In the genomic region with DNA sequence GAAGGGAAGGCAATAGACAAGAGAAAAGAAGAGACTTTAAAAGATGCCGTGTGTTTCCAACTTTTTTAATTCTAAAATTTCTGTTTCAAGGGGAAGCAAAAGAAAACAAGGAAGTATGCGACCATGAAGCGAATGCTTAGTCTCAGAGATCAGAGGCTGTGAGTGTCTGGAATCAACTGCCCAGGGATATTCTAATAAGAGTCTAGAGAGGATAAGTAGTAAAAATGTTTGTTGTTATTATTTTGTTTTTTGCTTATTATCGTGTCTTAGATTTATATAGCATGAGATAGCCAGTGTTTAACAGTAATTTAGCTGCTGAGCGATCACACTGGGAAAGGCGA, we compare ENCODE assay signal across 10 cellular contexts. TPM values are rescaled to one million over a fixed set of nuclear protein-coding genes. Genes with fewer than 3 reads are reported as not detected.
A peak's percentile ranks its signal among the peaks of the same experiment; 100 is the strongest.
DNase-seq lines count a peak whose midpoint lies in the region; ATAC-seq, FAIRE-seq and TF ChIP-seq lines count a peak whose summit lies in the region.
"Had no signal": no experiment of that assay in that cellular context is flagged by ENCODE, and none has a peak within 500 bp of the region (broad histone marks: within the 10 kb centered on the region; RNA-seq: fewer than 3 reads in every experiment).

No MANE protein-coding gene starts in this region.

- peak overlapping the region; percentile 91 for H2AFZ ChIP-seq in HepG2 (ENCODE audit: low read length)

- no peak for FAIRE-seq in HepG2 (lab: Jason Lieb, UNC)

- peaks cover 59% of the 10 kb centered on the region for H3K79me2 ChIP-seq in HepG2 (ENCODE audit: insufficient read depth, low read length)

- BruUV-seq in HepG2 (replicated peaks; lab: Mats Ljungman, UMichigan): no TSS peak

- no peaks in the 10 kb centered on the region for H3K9me3 Mint-ChIP-seq in activated T-cell treated with anti-CD3 and anti-CD28 coated beads, Interleukin-2, amount 50 U/mL, for 24 hours

- H3K4me3 ChIP-seq in astrocyte of the cerebellum (ENCODE audit: low read depth, low read length) (peak overlapping the region; percentile 97), HepG2 (replicated peaks in 1 of 3; ENCODE audit: insufficient read depth in 1 of 3, low read depth in 2 of 3, low read length in 3 of 3) (peak overlapping the region; percentile 84 to 92 (median 86)), tibial artery (peak overlapping the region; percentile 80 to 88)

- peaks cover 38% of the 10 kb centered on the region for H3K4me1 ChIP-seq in HepG2 (ENCODE audit: insufficient read depth, low read length)
- peaks cover 0 to 36% (median 24%) of the 10 kb centered on the region in 4 donors for H3K4me1 ChIP-seq in tibial artery

- peaks cover 54% of the 10 kb centered on the region for H3K36me3 Mint-ChIP-seq in activated T-cell treated with anti-CD3 and anti-CD28 coated beads, Interleukin-2, amount 50 U/mL, for 24 hours (ENCODE audit: low read depth)

- peak overlapping the region; percentile 65 for H3K27ac ChIP-seq in HepG2 (ENCODE audit: extremely low read length, insufficient read depth, low read length)
- peak overlapping the region; percentile 81 to 88 for H3K27ac ChIP-seq in tibial artery

- POLR2A ChIA-PET in HepG2 (lab: Yijun Ruan, JAX): no interaction called here

- peaks cover 54% of the 10 kb centered on the region for H3K4me1 Mint-ChIP-seq in activated T-cell treated with anti-CD3 and anti-CD28 coated beads, Interleukin-2, amount 50 U/mL, for 24 hours (ENCODE audit: low read depth)

- CTCF ChIA-PET in HepG2 (lab: Yijun Ruan, JAX; ENCODE audit: low intra/inter-chr PET ratio, low total read pairs): interaction anchor here (1.6 kb wide), 1 partner anchor 102 kb away, joined by 8 read pairs; a partner anchor contains a TSS

- H3K27ac Mint-ChIP-seq in activated T-cell treated with anti-CD3 and anti-CD28 coated beads, Interleukin-2, amount 50 U/mL, for 24 hours: peak overlapping the region; percentile 97

- no peak for TF ChIP-seq EP300 in HepG2 (IDR thresholded peaks at IDR 0.05; ENCODE audit: low read depth in 2 of 2, low read length in 2 of 2)
- TF ChIP-seq EP300 in HepG2 (CRISPR knock-in tag; IDR thresholded peaks at IDR 0.05; ENCODE audit: borderline replicate concordance): no peak

- no peak for TF ChIP-seq RAD21 in HepG2 (CRISPR knock-in tag; IDR thresholded peaks at IDR 0.05)

- peak overlapping the region; percentile 98 for H3K4me3 Mint-ChIP-seq in activated T-cell treated with anti-CD3 and anti-CD28 coated beads, Interleukin-2, amount 50 U/mL, for 24 hours

- H3K9ac ChIP-seq in HepG2 (ENCODE audit: insufficient read depth, low read depth, low read length): peak overlapping the region; percentile 90

- no peaks in the 10 kb centered on the region for H4K20me1 ChIP-seq in HepG2 (ENCODE audit: insufficient read depth, low read length)

- no peak; the same call in 1 of the 3 replicates for ATAC-seq in HepG2

- H3K4me2 ChIP-seq in HepG2 (ENCODE audit: low read depth, low read length): peak overlapping the region; percentile 92

- H3K27me3 ChIP-seq in HepG2 (ENCODE audit: control insufficient read depth in 1 of 2, insufficient read depth in 2 of 2, low read length in 2 of 2): no peaks in the 10 kb centered on the region; a peak in 1 of 5 replicates
- H3K27me3 ChIP-seq in tibial artery: no peaks in the 10 kb centered on the region

- no peaks in the 10 kb centered on the region for H3K9me3 ChIP-seq in HepG2 (ENCODE audit: low read length)
- H3K9me3 ChIP-seq in tibial artery: no peaks in the 10 kb centered on the region

- TF ChIP-seq POLR2A in HepG2 (IDR thresholded peaks at IDR 0.05; ENCODE audit: insufficient read depth in 1 of 2, low read depth in 2 of 2, low read length in 2 of 2): no peak

- in situ Hi-C loops in astrocyte of the cerebellum (cut with HindIII; ENCODE audit: low sequenced_read_pairs) (no loop called here), HepG2 (cut with HindIII; ENCODE audit: extremely low pct_ligation_motif_present, low pct_unique_long_range_greater_than_20kb) (no loop called here)

- no peak for TF ChIP-seq CTCF in astrocyte of the cerebellum (IDR thresholded peaks at IDR 0.05; ENCODE audit: low read depth, low read length, missing control alignments)
- TF ChIP-seq CTCF in HepG2 (CRISPR knock-in tag; IDR thresholded peaks at IDR 0.05): no peak
- no peak for TF ChIP-seq CTCF in tibial artery (IDR thresholded peaks at IDR 0.05)

- intact Hi-C loops in HepG2 (cut with micrococcal nuclease; ENCODE audit: unreplicated experiment) (loop anchor here (1.0 to 2.0 kb wide), 2 partner anchors 49 to 104 kb away; a partner anchor contains a TSS), tibial artery (cut with DNase I; ENCODE audit: low total_unique reads) (loop anchor here (5.0 kb wide), 1 partner anchor 211 kb away; no protein-coding TSS in a partner anchor)

- DNase-seq in activated T-cell treated with anti-CD3 and anti-CD28 coated beads, Interleukin-2, amount 50 U/mL, for 24 hours: no peak
- DNase-seq in activated T-cell treated with anti-CD3 and anti-CD28 coated beads, Interleukin-2, amount 50 U/mL, for 48 hours: no peak
- DNase-seq in astrocyte of the cerebellum (ENCODE audit: low read depth) (no peak), HepG2 (ENCODE audit: low spot score) (no peak), tibial artery (no peak), AG08395 (ENCODE audit: low spot score) (no peak)
- DNase-seq in stimulated activated CD4-positive, alpha-beta T cell treated with anti-CD3 and anti-CD28 coated beads, Interleukin-15, amount 100 ng/mL, for 24 hours: no peak
- DNase-seq in NK-92 treated with Interleukin-12 subunit alpha and Interleukin-12 subunit beta, amount 100 ng/mL, for 24 hours (lab: John Stamatoyannopoulos, UW): no peak
- DNase-seq: DMS79, NCI-H2081 had no signal

- 2% methylated on average over 6 of the region's 6 CpGs for WGBS in HepG2 (ENCODE audit: low lambda C conversion rate)

- H3K36me3 ChIP-seq in HepG2 (replicated peaks in 1 of 2; ENCODE audit: control insufficient read depth in 1 of 2, insufficient read depth in 2 of 2, low read length in 2 of 2) (peaks cover 1 to 17% of the 10 kb centered on the region in 2 experiments; a peak in 3 of 5 replicates), tibial artery (peaks cover 15 to 26% (median 19%) of the 10 kb centered on the region in 3 donors)

- H3K27me3 Mint-ChIP-seq in activated T-cell treated with anti-CD3 and anti-CD28 coated beads, Interleukin-2, amount 50 U/mL, for 24 hours: no peaks in the 10 kb centered on the region

RNA-seq across cellular contexts. Expression of a gene that starts 0.4 kb away (rescaled TPM):
- total RNA-seq in HepG2 (2016; rRNA removed; fragmentation: Illumina TruSeq; extraction: Trizol): 44.4 and 70.8 TPM in 2 replicates
- total RNA-seq in HepG2 (2016; cell fraction: cytosol; rRNA removed; fragmentation: Illumina TruSeq; extraction: Trizol; ENCODE audit: low read depth): 6.5 and 7.9 TPM in 2 replicates
- 47.2 and 70.6 TPM in 2 replicates for total RNA-seq in HepG2 (2016; cell fraction: insoluble cytoplasmic fraction; rRNA removed; fragmentation: Illumina TruSeq; extraction: Trizol)
- total RNA-seq in HepG2 (2016; cell fraction: membrane; rRNA removed; fragmentation: Illumina TruSeq; extraction: Trizol): 22.9 and 29.1 TPM in 2 replicates
- 23.9 and 25.1 TPM in 2 replicates for total RNA-seq in HepG2 (2016; cell fraction: nucleus; rRNA removed; fragmentation: Illumina TruSeq; extraction: Trizol)
- polyA plus RNA-seq in HepG2 (2011; rRNA removed): 26.2 and 31.0 TPM in 2 replicates
- polyA plus RNA-seq in HepG2 (2011; cell fraction: cytosol; rRNA removed): 14.5 and 24.4 TPM in 2 replicates
- polyA plus RNA-seq in HepG2 (2011; cell fraction: nucleus; rRNA removed): 9.2 and 12.3 TPM in 2 replicates
- 25.9 and 41.2 TPM in 2 replicates for polyA plus RNA-seq in HepG2 (2012)
- polyA plus RNA-seq in HepG2 (2016; cell fraction: cytosol; fragmentation: Illumina TruSeq; extraction: Trizol; ENCODE audit: low read depth): 7.5 and 8.5 TPM in 2 replicates
- 72.6 and 86.3 TPM in 2 replicates for polyA plus RNA-seq in HepG2 (2016; cell fraction: insoluble cytoplasmic fraction; fragmentation: Illumina TruSeq; extraction: Trizol; ENCODE audit: low read depth)
- 20.0 and 20.7 TPM in 2 replicates for polyA plus RNA-seq in HepG2 (2016; cell fraction: membrane; fragmentation: Illumina TruSeq; extraction: Trizol; ENCODE audit: low read depth)
- 34.0 and 37.4 TPM in 2 replicates for polyA plus RNA-seq in HepG2 (2016; cell fraction: nucleus; fragmentation: Illumina TruSeq; extraction: Trizol; ENCODE audit: insufficient read depth, low read depth)
- 7.2 and 30.7 TPM in 2 replicates for polyA minus RNA-seq in HepG2 (2011; rRNA and poly(A)+ RNA removed; ENCODE audit: low replicate concordance)
- polyA minus RNA-seq in HepG2 (2011; cell fraction: cytosol; rRNA and poly(A)+ RNA removed): 20.0 TPM in 2 replicates
- polyA minus RNA-seq in HepG2 (2011; cell fraction: nucleus; rRNA and poly(A)+ RNA removed): 15.7 and 17.8 TPM in 2 replicates

RNA-seq across cellular contexts. Expression of a gene that starts 0.5 kb away (rescaled TPM):
- total RNA-seq in HepG2 (2016; rRNA removed; fragmentation: Illumina TruSeq; extraction: Trizol): 18.4 and 21.3 TPM in 2 replicates
- 3.5 TPM in 2 replicates for total RNA-seq in HepG2 (2016; cell fraction: cytosol; rRNA removed; fragmentation: Illumina TruSeq; extraction: Trizol; ENCODE audit: low read depth)
- total RNA-seq in HepG2 (2016; cell fraction: insoluble cytoplasmic fraction; rRNA removed; fragmentation: Illumina TruSeq; extraction: Trizol): 19.8 and 20.9 TPM in 2 replicates
- total RNA-seq in HepG2 (2016; cell fraction: membrane; rRNA removed; fragmentation: Illumina TruSeq; extraction: Trizol): 9.2 and 9.5 TPM in 2 replicates
- 26.2 and 29.2 TPM in 2 replicates for total RNA-seq in HepG2 (2016; cell fraction: nucleus; rRNA removed; fragmentation: Illumina TruSeq; extraction: Trizol)
- 25.4 and 29.6 TPM in 2 replicates for polyA plus RNA-seq in HepG2 (2011; rRNA removed)
- polyA plus RNA-seq in HepG2 (2011; cell fraction: cytosol; rRNA removed): 24.2 and 28.0 TPM in 2 replicates
- polyA plus RNA-seq in HepG2 (2011; cell fraction: nucleus; rRNA removed): 48.2 and 52.6 TPM in 2 replicates
- polyA plus RNA-seq in HepG2 (2012): 12.5 and 16.0 TPM in 2 replicates
- polyA plus RNA-seq in HepG2 (2016; cell fraction: cytosol; fragmentation: Illumina TruSeq; extraction: Trizol; ENCODE audit: low read depth): 1.2 TPM in 2 replicates
- 14.8 and 15.3 TPM in 2 replicates for polyA plus RNA-seq in HepG2 (2016; cell fraction: insoluble cytoplasmic fraction; fragmentation: Illumina TruSeq; extraction: Trizol; ENCODE audit: low read depth)
- polyA plus RNA-seq in HepG2 (2016; cell fraction: membrane; fragmentation: Illumina TruSeq; extraction: Trizol; ENCODE audit: low read depth): 4.1 and 4.7 TPM in 2 replicates
- polyA plus RNA-seq in HepG2 (2016; cell fraction: nucleus; fragmentation: Illumina TruSeq; extraction: Trizol; ENCODE audit: insufficient read depth, low read depth): 26.0 and 27.0 TPM in 2 replicates
- polyA minus RNA-seq in HepG2 (2011; rRNA and poly(A)+ RNA removed; ENCODE audit: low replicate concordance): 135 and 167 TPM in 2 replicates
- polyA minus RNA-seq in HepG2 (2011; cell fraction: cytosol; rRNA and poly(A)+ RNA removed): 14.9 and 19.7 TPM in 2 replicates
- polyA minus RNA-seq in HepG2 (2011; cell fraction: nucleus; rRNA and poly(A)+ RNA removed): 60.0 and 62.0 TPM in 2 replicates

RNA-seq across cellular contexts. Expression of a gene that starts 49.8 kb away (rescaled TPM):
- total RNA-seq in HepG2 (2016; rRNA removed; fragmentation: Illumina TruSeq; extraction: Trizol): 21.9 and 37.6 TPM in 2 replicates
- 6.3 and 7.4 TPM in 2 replicates for total RNA-seq in HepG2 (2016; cell fraction: cytosol; rRNA removed; fragmentation: Illumina TruSeq; extraction: Trizol; ENCODE audit: low read depth)
- total RNA-seq in HepG2 (2016; cell fraction: insoluble cytoplasmic fraction; rRNA removed; fragmentation: Illumina TruSeq; extraction: Trizol): 19.0 and 31.8 TPM in 2 replicates
- total RNA-seq in HepG2 (2016; cell fraction: membrane; rRNA removed; fragmentation: Illumina TruSeq; extraction: Trizol): 10.5 and 12.6 TPM in 2 replicates
- total RNA-seq in HepG2 (2016; cell fraction: nucleus; rRNA removed; fragmentation: Illumina TruSeq; extraction: Trizol): 76.0 and 88.2 TPM in 2 replicates
- polyA plus RNA-seq in HepG2 (2011; rRNA removed): 6.0 and 6.7 TPM in 2 replicates
- 1.8 and 2.8 TPM in 2 replicates for polyA plus RNA-seq in HepG2 (2011; cell fraction: cytosol; rRNA removed)
- polyA plus RNA-seq in HepG2 (2011; cell fraction: nucleus; rRNA removed): 20.6 and 28.5 TPM in 2 replicates
- 24.4 and 27.8 TPM in 2 replicates for polyA plus RNA-seq in HepG2 (2012)
- polyA plus RNA-seq in HepG2 (2016; cell fraction: cytosol; fragmentation: Illumina TruSeq; extraction: Trizol; ENCODE audit: low read depth): 1.3 and 1.4 TPM in 2 replicates
- 27.6 and 35.4 TPM in 2 replicates for polyA plus RNA-seq in HepG2 (2016; cell fraction: insoluble cytoplasmic fraction; fragmentation: Illumina TruSeq; extraction: Trizol; ENCODE audit: low read depth)
- 3.1 and 3.4 TPM in 2 replicates for polyA plus RNA-seq in HepG2 (2016; cell fraction: membrane; fragmentation: Illumina TruSeq; extraction: Trizol; ENCODE audit: low read depth)
- 49.4 and 52.2 TPM in 2 replicates for polyA plus RNA-seq in HepG2 (2016; cell fraction: nucleus; fragmentation: Illumina TruSeq; extraction: Trizol; ENCODE audit: insufficient read depth, low read depth)
- polyA minus RNA-seq in HepG2 (2011; rRNA and poly(A)+ RNA removed; ENCODE audit: low replicate concordance): 10.9 and 19.3 TPM in 2 replicates
- 8.6 and 10.9 TPM in 2 replicates for polyA minus RNA-seq in HepG2 (2011; cell fraction: cytosol; rRNA and poly(A)+ RNA removed)
- polyA minus RNA-seq in HepG2 (2011; cell fraction: nucleus; rRNA and poly(A)+ RNA removed): 87.4 and 90.9 TPM in 2 replicates
